Comparison of ENCODE assay signal across 8 cellular contexts in the genomic region with DNA sequence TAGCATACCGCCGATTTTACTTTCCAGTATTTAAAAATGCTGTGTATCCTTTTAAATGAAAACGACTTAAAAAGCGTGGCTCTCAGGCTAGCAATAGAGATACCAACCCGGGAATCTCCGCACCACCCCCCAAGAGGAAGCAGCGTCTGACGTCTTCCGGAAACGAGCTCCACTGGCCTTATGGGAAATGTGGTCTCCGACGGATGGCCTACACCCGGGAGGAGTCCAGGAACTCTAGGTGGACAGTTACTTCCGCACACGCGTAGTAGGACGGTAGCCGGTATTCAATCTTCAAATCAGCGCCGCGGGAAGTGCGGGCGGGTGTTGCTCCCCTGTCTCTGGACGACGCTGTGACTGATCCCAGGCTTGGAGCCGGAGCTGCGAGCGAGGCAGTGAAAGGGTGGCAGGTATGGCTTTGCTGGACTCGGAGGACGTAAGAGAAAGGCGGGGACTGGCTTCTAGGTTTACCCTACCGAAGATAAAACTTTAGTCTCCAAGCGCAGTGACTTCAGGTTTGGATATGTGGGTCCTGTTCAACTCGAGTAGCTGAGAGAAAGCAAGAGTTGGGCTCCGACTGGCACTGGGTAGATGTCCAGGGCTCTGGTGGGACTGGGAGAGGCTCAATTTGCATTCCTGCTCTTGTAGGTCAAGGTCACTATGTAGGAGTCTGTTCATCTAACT. TPM values are rescaled to one million over a fixed set of nuclear protein-coding genes. Genes with fewer than 3 reads are reported as not detected.
DNase-seq lines count a peak whose midpoint lies in the region; ATAC-seq and TF ChIP-seq lines count a peak whose summit lies in the region.

A gene (plus strand): TSS at position 257 of the 681 bp plus-strand sequence. CDS start 1,530 bp downstream, outside the sequence.

- H3K27me3 Mint-ChIP-seq in T-helper 1 cell treated with Interleukin-12 subunit alpha and Interleukin-12 subunit beta and Interleukin-4 antibody, amounts not matched to agents 30 μg/mL and 1 μg/mL, for 36 hours (ENCODE audit: low read depth) = peaks cover 18% of the 10 kb centered on the region

- H3K36me3 Mint-ChIP-seq in T-helper 1 cell treated with Interleukin-12 subunit alpha and Interleukin-12 subunit beta and Interleukin-4 antibody, amounts not matched to agents 30 μg/mL and 1 μg/mL, for 36 hours (ENCODE audit: low read depth) = peaks cover 22% of the 10 kb centered on the region

- H3K27me3 ChIP-seq in right cardiac atrium (ENCODE audit: control insufficient read depth, insufficient read depth) (no peaks in the 10 kb centered on the region), uterus (no peaks in the 10 kb centered on the region)

- no peaks in the 10 kb centered on the region for H3K9me3 ChIP-seq in right cardiac atrium (ENCODE audit: control insufficient read depth, low read length)
- H3K9me3 ChIP-seq in uterus = no peaks in the 10 kb centered on the region

- peak within 1 kb of the TSS; percentile 97 for H3K4me3 Mint-ChIP-seq in T-helper 1 cell treated with Interleukin-12 subunit alpha and Interleukin-12 subunit beta and Interleukin-4 antibody, amounts not matched to agents 30 μg/mL and 1 μg/mL, for 36 hours

- H3K9me3 Mint-ChIP-seq in T-helper 1 cell treated with Interleukin-12 subunit alpha and Interleukin-12 subunit beta and Interleukin-4 antibody, amounts not matched to agents 30 μg/mL and 1 μg/mL, for 36 hours = peaks cover 30% of the 10 kb centered on the region

- H3K36me3 ChIP-seq in uterus = no peaks in the 10 kb centered on the region

- H3K4me1 ChIP-seq in right cardiac atrium (ENCODE audit: control insufficient read depth, insufficient read depth, low read length) (no peaks in the 10 kb centered on the region), uterus (peaks cover 0 to 6% of the 10 kb centered on the region in 2 donors)

- ATAC-seq in HG02884 (IDR thresholded peaks at IDR 0.05; ENCODE audit: unreplicated experiment) (peak; percentile 84), right cardiac atrium (peak; percentile 99 to 100)

- TF ChIP-seq POLR2A in GM15510 (IDR thresholded peaks at IDR 0.05; ENCODE audit: borderline replicate concordance, extremely low read depth, insufficient read length) = peak; percentile 83
- TF ChIP-seq POLR2A in uterus (IDR thresholded peaks at IDR 0.05) = peak; percentile 17 to 38

- peak; percentile 79 for DNase-seq in NCI-H1694 (lab: John Stamatoyannopoulos, UW)
- peak; percentile 89 to 93 (median 90) for DNase-seq in right cardiac atrium
- peak; percentile 82 for DNase-seq in pulmonary artery endothelial cell (ENCODE audit: low read depth, low spot score)
- peak; percentile 83 to 86 for DNase-seq in uterus

- intact Hi-C loops in right cardiac atrium (cut with DNase I) (no loop called here), uterus (cut with DNase I; ENCODE audit: low total_unique reads) (no loop called here)

- H3K27ac Mint-ChIP-seq in T-helper 1 cell treated with Interleukin-12 subunit alpha and Interleukin-12 subunit beta and Interleukin-4 antibody, amounts not matched to agents 30 μg/mL and 1 μg/mL, for 36 hours = peak within 1 kb of the TSS; percentile 90

- WGBS in right cardiac atrium = under 1% methylated on average over 35 of the region's 35 CpGs

- H3K4me1 Mint-ChIP-seq in T-helper 1 cell treated with Interleukin-12 subunit alpha and Interleukin-12 subunit beta and Interleukin-4 antibody, amounts not matched to agents 30 μg/mL and 1 μg/mL, for 36 hours (ENCODE audit: low read depth) = peaks cover 23% of the 10 kb centered on the region

- H3K27ac ChIP-seq in angular gyrus (ENCODE audit: low read depth, low read length) (peak within 1 kb of the TSS; percentile 62), right cardiac atrium (ENCODE audit: low read length) (peak within 1 kb of the TSS; percentile 90), uterus (peak within 1 kb of the TSS; percentile 76 to 85)

- H3K4me3 ChIP-seq in right cardiac atrium (ENCODE audit: low read length) = peak within 1 kb of the TSS; percentile 77
- peak within 1 kb of the TSS; percentile 47 to 72 for H3K4me3 ChIP-seq in uterus

- no peak for TF ChIP-seq CTCF in uterus (IDR thresholded peaks at IDR 0.05)

RNA-seq across cellular contexts. Expression of the gene that starts here (rescaled TPM):
- total RNA-seq in right cardiac atrium = 1 to 10 TPM; 6.7 to 8.8 (median 7.7) TPM
- 6.0 TPM for polyA plus RNA-seq in right cardiac atrium
- 4.2 and 5.8 TPM in 2 replicates for total RNA-seq in pulmonary artery endothelial cell
- 10 to 100 TPM in 2 of 4 donors, 1 to 10 TPM in 2; 2.7 to 11.8 (median 8.0) TPM for total RNA-seq in uterus

Comparison
In these comparisons a context has a peak if more than half of its experiments do, and no peak if none do; other contexts are left out.
1. Peak in every context shown above with its lines: DNase-seq, ATAC-seq, H3K4me3 ChIP-seq and H3K27ac ChIP-seq.